8 cellular contexts compared by ENCODE assay signal in genomic region chr13:20118268-20119140, GRCh38. TPM values are rescaled to one million over a fixed set of nuclear protein-coding genes. Genes with fewer than 3 reads are reported as not detected.
DNase-seq lines count a peak whose midpoint lies in the region; ATAC-seq, FAIRE-seq and TF ChIP-seq lines count a peak whose summit lies in the region.

No MANE protein-coding gene starts in this region.

- peak overlapping the region; percentile 76 for H3K4me3 Mint-ChIP-seq in T-helper 1 cell treated with Interleukin-12 subunit alpha and Interleukin-12 subunit beta and Interleukin-4 antibody, amounts not matched to agents 30 μg/mL and 1 μg/mL, for 36 hours

- peak overlapping the region; percentile 55 to 80 for H3K9ac ChIP-seq in kidney (ENCODE audit: low read length in 2 of 2)

- H3K36me3 ChIP-seq in kidney (ENCODE audit: control insufficient read depth in 1 of 2, insufficient read depth in 2 of 2, low read length in 2 of 2) = no peaks in the 10 kb centered on the region

- intact Hi-C loops in kidney (cut with DNase I) = no loop called here

- H3K9me3 ChIP-seq in kidney (ENCODE audit: control insufficient read depth in 1 of 2, low read length in 2 of 2) = no peaks in the 10 kb centered on the region

- ATAC-seq in GM19328 (IDR thresholded peaks at IDR 0.05; ENCODE audit: unreplicated experiment) = no peak

- FAIRE-seq in kidney (lab: Jason Lieb, UNC) = no peak

- H3K4me3 ChIP-seq in HFF-Myc (replicated peaks; ENCODE audit: low read depth, low read length) (peak overlapping the region; percentile 43), cardiac fibroblast (replicated peaks in 1 of 2; ENCODE audit: low read depth in 2 of 2, low read length in 2 of 2) (peak overlapping the region; percentile 39 to 51), kidney (ENCODE audit: low read length in 2 of 2) (peak overlapping the region; percentile 64 to 72)

- H3K27me3 Mint-ChIP-seq in T-helper 1 cell treated with Interleukin-12 subunit alpha and Interleukin-12 subunit beta and Interleukin-4 antibody, amounts not matched to agents 30 μg/mL and 1 μg/mL, for 36 hours (ENCODE audit: low read depth) = peaks cover 5% of the 10 kb centered on the region

- no peak for TF ChIP-seq CTCF in HFF-Myc (IDR thresholded peaks at IDR 0.05; ENCODE audit: low read depth, low read length, missing control alignments)
- TF ChIP-seq CTCF in cardiac fibroblast (IDR thresholded peaks at IDR 0.05; ENCODE audit: low read depth, low read length) = no peak
- TF ChIP-seq CTCF in kidney (IDR thresholded peaks at IDR 0.05; ENCODE audit: borderline replicate concordance, extremely low read depth, insufficient read depth) = no peak

- no peaks in the 10 kb centered on the region for H3K9me3 Mint-ChIP-seq in T-helper 1 cell treated with Interleukin-12 subunit alpha and Interleukin-12 subunit beta and Interleukin-4 antibody, amounts not matched to agents 30 μg/mL and 1 μg/mL, for 36 hours

- DNase-seq in EH (ENCODE audit: low read depth) (peak; percentile 65), HFF-Myc (ENCODE audit: extremely low read depth, low read depth) (no peak), cardiac fibroblast (ENCODE audit: low read depth in 2 of 2) (peak; percentile 36 to 53), kidney (peak; percentile 89), HPDE6-E6E7 (ENCODE audit: extremely low spot score) (no peak)
- peak; percentile 41 for DNase-seq in stimulated activated CD4-positive, alpha-beta T cell treated with anti-CD3 and anti-CD28 coated beads, Interleukin-2, amount 100 ng/mL, for 4 hours (ENCODE audit: low read depth)

- peak overlapping the region; percentile 87 to 88 for H3K27ac ChIP-seq in kidney (ENCODE audit: low read depth in 2 of 2, low read length in 2 of 2)

- no peak overlapping the region for H3K27ac Mint-ChIP-seq in T-helper 1 cell treated with Interleukin-12 subunit alpha and Interleukin-12 subunit beta and Interleukin-4 antibody, amounts not matched to agents 30 μg/mL and 1 μg/mL, for 36 hours

- no peaks in the 10 kb centered on the region for H3K36me3 Mint-ChIP-seq in T-helper 1 cell treated with Interleukin-12 subunit alpha and Interleukin-12 subunit beta and Interleukin-4 antibody, amounts not matched to agents 30 μg/mL and 1 μg/mL, for 36 hours (ENCODE audit: low read depth)

- H3K4me1 Mint-ChIP-seq in T-helper 1 cell treated with Interleukin-12 subunit alpha and Interleukin-12 subunit beta and Interleukin-4 antibody, amounts not matched to agents 30 μg/mL and 1 μg/mL, for 36 hours (ENCODE audit: low read depth) = peaks cover 16% of the 10 kb centered on the region

- no peaks in the 10 kb centered on the region for H3K4me1 ChIP-seq in kidney (ENCODE audit: control insufficient read depth in 1 of 2, insufficient read depth in 1 of 2, low read depth in 1 of 2, low read length in 2 of 2)

RNA-seq across cellular contexts. Expression of gene GJA3, which starts 42.3 kb away (rescaled TPM):
- 0.16 TPM for total RNA-seq in kidney
- 1.1 TPM for polyA plus RNA-seq in kidney (ENCODE audit: insufficient read depth, low read depth, low replicate concordance)

Comparison
In these comparisons a context has a peak if more than half of its experiments do, and no peak if none do; other contexts are left out.
1. DNase-seq: peak in EH (single experiment), cardiac fibroblast (2 of 2), kidney (single experiment) and stimulated activated CD4-positive, alpha-beta T cell treated with anti-CD3 and anti-CD28 coated beads, Interleukin-2, amount 100 ng/mL, for 4 hours (single experiment); none in HFF-Myc (single experiment) and HPDE6-E6E7 (single experiment).
2. Peak in every context shown above with its lines, with median percentiles within 50 percentile points of each other: H3K4me3 ChIP-seq.